ENCODE assay signal across 9 cellular contexts in genomic region chr19:57583521-57584416, GRCh38. TPM values are rescaled to one million over a fixed set of nuclear protein-coding genes. Genes with fewer than 3 reads are reported as not detected.
DNase-seq lines count a peak whose midpoint lies in the region; ATAC-seq, FAIRE-seq and TF ChIP-seq lines count a peak whose summit lies in the region.
"Had no signal": no experiment of that assay in that cellular context is flagged by ENCODE, and none has a peak within 500 bp of the region (broad histone marks: within the 10 kb centered on the region; RNA-seq: fewer than 3 reads in every experiment).

Gene ZIK1, plus strand, starts transcription at chr19:57584145. Its CDS starts 212 bp downstream, at chr19:57584357.

- TF ChIP-seq CTCF in NB4 (IDR thresholded peaks at IDR 0.05; ENCODE audit: low read depth, low read length), result no peak
- no peak for TF ChIP-seq CTCF in smooth muscle cell (IDR thresholded peaks at IDR 0.05; ENCODE audit: borderline replicate concordance, insufficient read depth, poor library complexity, severe bottlenecking)
- TF ChIP-seq CTCF in PC-3 (conservative IDR thresholded peaks at IDR 0.05; ENCODE audit: low read depth, low read length), result no peak

- peak within 1 kb of the TSS; percentile 48 for H3K9ac ChIP-seq in smooth muscle cell (ENCODE audit: low read depth)
- H3K9ac ChIP-seq in PC-3 (ENCODE audit: low read length), result no peak within 1 kb of the TSS

- no peaks in the 10 kb centered on the region for H3K9me2 ChIP-seq in PC-3 (replicated peaks; ENCODE audit: low read length)

- no peaks in the 10 kb centered on the region for H3K27me3 ChIP-seq in smooth muscle cell (ENCODE audit: low read depth)
- H3K27me3 ChIP-seq in PC-3 (ENCODE audit: low read length), result no peaks in the 10 kb centered on the region

- WGBS in smooth muscle cell (ENCODE audit: low lambda C conversion rate), result 3% methylated on average over 75 of the region's 76 CpGs

- H3F3A ChIP-seq in smooth muscle cell (ENCODE audit: low read depth), result no peaks in the 10 kb centered on the region
- no peaks in the 10 kb centered on the region for H3F3A ChIP-seq in PC-3 (ENCODE audit: low read length, unreplicated experiment)

- DNase-seq in CMK (ENCODE audit: low read depth), result peak; percentile 90
- DNase-seq in NB4 (ENCODE audit: low read depth), result peak; percentile 84
- peak; percentile 75 for DNase-seq in activated CD4-positive, CD25-positive, alpha-beta regulatory T cell treated with anti-CD3 and anti-CD28 coated beads, Interleukin-2, amount 50 U/mL, for 72 hours
- peak; percentile 99 for DNase-seq in cerebellum (ENCODE audit: low spot score)
- DNase-seq in smooth muscle cell (lab: John Stamatoyannopoulos, UW; ENCODE audit: unreplicated experiment), result peak; percentile 22
- no peak for DNase-seq in PC-3

- intact Hi-C loops in PC-3 (cut with micrococcal nuclease), result no loop called here

- BruUV-seq in PC-3 (replicated peaks; lab: Mats Ljungman, UMichigan), result no TSS peak

- POLR2A ChIA-PET in PC-3 (lab: Charles Lee; ENCODE audit: unreplicated experiment), result no interaction called here

- no peaks in the 10 kb centered on the region for H4K20me1 ChIP-seq in smooth muscle cell (ENCODE audit: low read depth)
- no peaks in the 10 kb centered on the region for H4K20me1 ChIP-seq in PC-3 (ENCODE audit: low read length)

- H3K4me1 ChIP-seq in smooth muscle cell (ENCODE audit: low read depth) (no peaks in the 10 kb centered on the region), PC-3 (ENCODE audit: insufficient read depth, low read length) (no peaks in the 10 kb centered on the region)

- H3K36me3 ChIP-seq in smooth muscle cell (ENCODE audit: low read depth) (peaks cover 6% of the 10 kb centered on the region), PC-3 (ENCODE audit: low read depth, low read length) (no peaks in the 10 kb centered on the region)

- H3K4me2 ChIP-seq in smooth muscle cell (peak within 1 kb of the TSS; percentile 95), PC-3 (ENCODE audit: low read length) (no peak within 1 kb of the TSS)

- peak within 1 kb of the TSS; percentile 92 for H2AFZ ChIP-seq in smooth muscle cell (ENCODE audit: low read depth)
- no peak within 1 kb of the TSS for H2AFZ ChIP-seq in PC-3 (ENCODE audit: low read length)

- TF ChIP-seq POLR2A in NB4 (IDR thresholded peaks at IDR 0.05; ENCODE audit: extremely low read depth, insufficient read length), result no peak

- no peak within 1 kb of the TSS for H3K27ac ChIP-seq in smooth muscle cell (ENCODE audit: low read depth)
- no peak within 1 kb of the TSS for H3K27ac ChIP-seq in PC-3 (ENCODE audit: low read length)

- peak; percentile 90 for FAIRE-seq in islet of Langerhans (lab: Jason Lieb, UNC)

- CTCF ChIA-PET in PC-3 (lab: Charles Lee), result no interaction called here

- ATAC-seq in GM21447 (IDR thresholded peaks at IDR 0.05; ENCODE audit: unreplicated experiment) (peak; percentile 85), PC-3 (no peak)

- H3K79me2 ChIP-seq in smooth muscle cell (ENCODE audit: low read depth) (peaks cover 3% of the 10 kb centered on the region), PC-3 (ENCODE audit: low read length) (no peaks in the 10 kb centered on the region)

- H3K4me3 ChIP-seq in NB4 (ENCODE audit: low read depth, low read length), result peak within 1 kb of the TSS; percentile 65
- peak within 1 kb of the TSS; percentile 80 for H3K4me3 ChIP-seq in smooth muscle cell
- no peak within 1 kb of the TSS for H3K4me3 ChIP-seq in PC-3 (ENCODE audit: low read length)

- H3K9me3 ChIP-seq in smooth muscle cell (replicated peaks; ENCODE audit: low read depth) (peaks cover 3% of the 10 kb centered on the region), PC-3 (ENCODE audit: low read length) (peaks cover 35% of the 10 kb centered on the region)

RNA-seq across cellular contexts. Expression of gene ZIK1, which starts in this region (rescaled TPM):
- 18.5 TPM for total RNA-seq in cerebellum
- total RNA-seq in smooth muscle cell, result 6.5 and 9.1 TPM in 2 replicates
- polyA plus RNA-seq in smooth muscle cell, result 4.6 and 6.6 TPM in 2 replicates
- total RNA-seq in PC-3 (2014; rRNA removed), result 0.33 and 0.46 TPM in 2 replicates
- total RNA-seq: NCI-H460 had no signal
